In genomic region chr3:51941447-51941797, GRCh38 we compare ENCODE assay signal across 9 cellular contexts. TPM values are rescaled to one million over a fixed set of nuclear protein-coding genes. Genes with fewer than 3 reads are reported as not detected.
DNase-seq lines count a peak whose midpoint lies in the region; ATAC-seq, FAIRE-seq and TF ChIP-seq lines count a peak whose summit lies in the region.
"Had no signal": no experiment of that assay in that cellular context is flagged by ENCODE, and none has a peak within 500 bp of the region (broad histone marks: within the 10 kb centered on the region; RNA-seq: fewer than 3 reads in every experiment).

No MANE protein-coding gene starts in this region.

- BruUV-seq in GM12878 (replicated peaks; lab: Mats Ljungman, UMichigan), result no TSS peak

- POLR2A ChIA-PET in GM12878 (lab: Charles Lee), result interaction anchor here (0.5 to 3.0 kb wide), 7 partner anchors 21 to 284 kb away, joined by 3 to 24 read pairs (median 3); partner anchors contain the start of genes ABHD14A, ABHD14B, ACY1 and RPL29

- intact Hi-C loops in activated naive CD4-positive, alpha-beta T cell treated with anti-CD3 and anti-CD28 coated beads for 36 hours (cut with micrococcal nuclease), result loop anchor here (2.0 to 5.0 kb wide), 3 partner anchors 336 to 551 kb away; partner anchors contain the start of genes DCAF1, RBM15B and WDR82
- intact Hi-C loops in GM12878 (cut with micrococcal nuclease; ENCODE audit: unreplicated experiment) (no loop called here), upper lobe of right lung (cut with DNase I) (no loop called here)

- H3K27ac ChIP-seq in GM12878 (ENCODE audit: control insufficient read depth, insufficient read depth) (peak overlapping the region; percentile 65), upper lobe of right lung (peak overlapping the region; percentile 67)

- RAD21 ChIA-PET in GM12878 (lab: Charles Lee; ENCODE audit: unreplicated experiment), result interaction anchor here (0.6 to 4.2 kb wide), 19 partner anchors 12 to 1381 kb away, joined by 3 to 34 read pairs (median 3); partner anchors contain the start of genes ABHD14A, ABHD14B, ACY1 and DUSP7

- no peak for TF ChIP-seq POLR2A in GM12878 (IDR thresholded peaks at IDR 0.05; ENCODE audit: low read depth, low read length)

- H3K9me3 ChIP-seq in GM12878 (replicated peaks; ENCODE audit: control insufficient read depth, insufficient read depth, low read length), result no peaks in the 10 kb centered on the region
- H3K9me3 ChIP-seq in upper lobe of right lung, result no peaks in the 10 kb centered on the region

- no peaks in the 10 kb centered on the region for H4K20me1 ChIP-seq in GM12878 (ENCODE audit: control insufficient read depth, insufficient read depth)

- H3K9ac ChIP-seq in GM12878 (ENCODE audit: control insufficient read depth, insufficient read depth, low read length), result peak overlapping the region; percentile 82

- DNase-seq in activated naive CD4-positive, alpha-beta T cell treated with anti-CD3 and anti-CD28 coated beads for 36 hours, result no peak
- DNase-seq in activated naive CD4-positive, alpha-beta T cell treated with Interleukin-2 at 50 U/mL for 16 hours, result no peak
- no peak for DNase-seq in GM12878 (ENCODE audit: low read depth, low spot score)
- DNase-seq in memory B cell (ENCODE audit: low spot score in 2 of 2), result no peak
- DNase-seq in upper lobe of right lung, result no peak
- no peak for DNase-seq in middle frontal gyrus (ENCODE audit: extremely low spot score, low spot score)
- no peak for DNase-seq in KG1 (lab: John Stamatoyannopoulos, UW)
- no peak for DNase-seq in germinal center (ENCODE audit: low spot score)

- H3K27me3 ChIP-seq in GM12878 (replicated peaks in 1 of 2; ENCODE audit: control insufficient read depth in 2 of 2, insufficient read depth in 2 of 2, low read length in 1 of 2) (no peaks in the 10 kb centered on the region), upper lobe of right lung (no peaks in the 10 kb centered on the region)

- CTCF ChIA-PET in activated naive CD4-positive, alpha-beta T cell treated with anti-CD3 and anti-CD28 coated beads for 36 hours (lab: Charles Lee), result interaction anchor here (0.7 to 3.0 kb wide), 10 partner anchors 8 to 1547 kb away, joined by 3 to 27 read pairs (median 4); partner anchors contain the start of genes ABHD14B and ACY1
- CTCF ChIA-PET in GM12878 (lab: Yijun Ruan, JAX), result interaction anchor here (0.6 to 4.8 kb wide), 22 partner anchors 13 to 556 kb away, joined by 3 to 79 read pairs (median 4); partner anchors contain the start of genes ABHD14A, ABHD14B, ACY1 and DUSP7

- H3K4me2 ChIP-seq in GM12878 (ENCODE audit: control insufficient read depth, insufficient read depth), result peak overlapping the region; percentile 72

- no peak for FAIRE-seq in GM12878 (lab: Jason Lieb, UNC)

- peak overlapping the region; percentile 40; the same call in 1 of the 2 replicates for H2AFZ ChIP-seq in GM12878 (ENCODE audit: control insufficient read depth, low read depth, low read length)

- peak overlapping the region; percentile 96 for H3K4me3 ChIP-seq in GM12878
- peak overlapping the region; percentile 64 for H3K4me3 ChIP-seq in upper lobe of right lung

- H3K27ac Mint-ChIP-seq in activated naive CD4-positive, alpha-beta T cell treated with anti-CD3 and anti-CD28 coated beads for 36 hours, result peak overlapping the region; percentile 72
- peak overlapping the region; percentile 53 for H3K27ac Mint-ChIP-seq in memory B cell

- H3K36me3 Mint-ChIP-seq in activated naive CD4-positive, alpha-beta T cell treated with anti-CD3 and anti-CD28 coated beads for 36 hours (ENCODE audit: low read depth), result peaks cover 25% of the 10 kb centered on the region
- peaks cover 15% of the 10 kb centered on the region for H3K36me3 Mint-ChIP-seq in memory B cell

- H3K27me3 Mint-ChIP-seq in activated naive CD4-positive, alpha-beta T cell treated with anti-CD3 and anti-CD28 coated beads for 36 hours (ENCODE audit: low read depth), result no peaks in the 10 kb centered on the region
- no peaks in the 10 kb centered on the region for H3K27me3 Mint-ChIP-seq in memory B cell

- TF ChIP-seq CTCF in GM12878 (IDR thresholded peaks at IDR 0.05 in 2 of 3, conservative IDR thresholded peaks at IDR 0.05 in 1 of 3; ENCODE audit: control insufficient read depth in 2 of 3, extremely low read depth in 1 of 3, insufficient read depth in 1 of 3, low read depth in 3 of 3, low read length in 3 of 3) (no peak), upper lobe of right lung (IDR thresholded peaks at IDR 0.05) (no peak)

- SMC1A ChIA-PET in GM12878 (lab: Charles Lee; ENCODE audit: uncharacterized antibody, unreplicated experiment), result interaction anchor here (0.6 to 2.6 kb wide), 10 partner anchors 9 to 952 kb away, joined by 3 to 33 read pairs (median 4); partner anchors contain the start of genes ABHD14A, ABHD14B and RPL29

- H3K4me1 ChIP-seq in GM12878 (ENCODE audit: control insufficient read depth, insufficient read depth, low read length), result peaks cover 11% of the 10 kb centered on the region
- H3K4me1 ChIP-seq in upper lobe of right lung, result peaks cover 29% of the 10 kb centered on the region

- H3K9me3 Mint-ChIP-seq in activated naive CD4-positive, alpha-beta T cell treated with anti-CD3 and anti-CD28 coated beads for 36 hours, result no peaks in the 10 kb centered on the region
- no peaks in the 10 kb centered on the region for H3K9me3 Mint-ChIP-seq in memory B cell

- WGBS in GM12878 (ENCODE audit: insufficient coverage, insufficient replicate concordance, low lambda C conversion rate, missing lambda C conversion rate), result 2% methylated on average over 21 of the region's 21 CpGs

- H3K79me2 ChIP-seq in GM12878 (ENCODE audit: control insufficient read depth, insufficient read depth, low read length), result peaks cover 32% of the 10 kb centered on the region

- peaks cover 9 to 18% of the 10 kb centered on the region in 2 experiments; a peak in 3 of 4 replicates for H3K36me3 ChIP-seq in GM12878 (ENCODE audit: control insufficient read depth in 2 of 2, insufficient read depth in 2 of 2, low read length in 1 of 2)
- H3K36me3 ChIP-seq in upper lobe of right lung, result peaks cover 26% of the 10 kb centered on the region

- peak overlapping the region; percentile 88 for H3K4me3 Mint-ChIP-seq in activated naive CD4-positive, alpha-beta T cell treated with anti-CD3 and anti-CD28 coated beads for 36 hours
- peak overlapping the region; percentile 88 for H3K4me3 Mint-ChIP-seq in memory B cell

- ATAC-seq in GM12878 (no peak), memory B cell (ENCODE audit: low read depth) (no peak), upper lobe of right lung (no peak)

- peaks cover 33% of the 10 kb centered on the region for H3K4me1 Mint-ChIP-seq in activated naive CD4-positive, alpha-beta T cell treated with anti-CD3 and anti-CD28 coated beads for 36 hours (ENCODE audit: low read depth)
- H3K4me1 Mint-ChIP-seq in memory B cell, result peaks cover 11% of the 10 kb centered on the region

- no peak for TF ChIP-seq EP300 in GM12878 (IDR thresholded peaks at IDR 0.05; ENCODE audit: borderline replicate concordance in 1 of 2, control insufficient read depth in 1 of 2, low read depth in 2 of 2, low read length in 2 of 2)

- TF ChIP-seq RAD21 in GM12878 (IDR thresholded peaks at IDR 0.05; ENCODE audit: insufficient read depth, low read depth, low read length), result no peak

- in situ Hi-C loops in GM12878 (cut with MboI), result no loop called here

RNA-seq across cellular contexts. Expression of gene RRP9, which starts 0.3 kb away (rescaled TPM):
- total RNA-seq in activated naive CD4-positive, alpha-beta T cell treated with anti-CD3 and anti-CD28 coated beads for 36 hours, result 10 to 100 TPM; 24.6 to 25.0 TPM
- total RNA-seq in GM12878 (2013; cell fraction: nucleolus; rRNA removed), result 5.5 and 6.0 TPM in 2 replicates
- total RNA-seq in GM12878 (2014; rRNA removed) (43.1 and 53.2 TPM in 2 replicates), GM12878 (2014; rRNA removed; fragmentation: Illumina TruSeq; extraction: Trizol) (29.8 and 34.1 TPM in 2 replicates), GM12878 (2021) (55.2 and 56.0 TPM in 2 replicates), upper lobe of right lung (20.6 TPM)
- polyA plus RNA-seq in GM12878 (2011; ENCODE audit: low read depth), result 12.3 TPM
- polyA plus RNA-seq in GM12878 (2011; rRNA removed) (8.5 and 19.5 TPM in 2 replicates), GM12878 (2014; fragmentation: Illumina TruSeq; extraction: Trizol) (6.6 and 30.6 TPM in 2 replicates), GM12878 (2014; fragmentation: Nextera tagmentation; extraction: Ambion mirVana) (10 to 100 TPM in 1 of 2 experiments, 1 to 10 TPM in 1; 4.7 to 10.6 TPM), GM12878 (2014; rRNA removed) (49.3 and 54.3 TPM in 2 replicates), GM12878 (2016; fragmentation: Nextera tagmentation; extraction: Ambion mirVana) (10 to 100 TPM; 83.1 to 91.5 TPM)
- 33.7 and 42.1 TPM in 2 replicates for polyA plus RNA-seq in GM12878 (2011; cell fraction: cytosol; rRNA removed)
- 37.6 and 55.8 TPM in 2 replicates for polyA plus RNA-seq in GM12878 (2011; cell fraction: nucleus; rRNA removed)
- polyA plus RNA-seq in GM12878 (2012), result 20.1 and 23.0 TPM in 2 replicates
- 17.0 and 28.4 TPM in 2 replicates for polyA minus RNA-seq in GM12878 (2011; rRNA and poly(A)+ RNA removed)
- 12.2 and 13.9 TPM in 2 replicates for polyA minus RNA-seq in GM12878 (2011; cell fraction: cytosol; rRNA and poly(A)+ RNA removed)
- polyA minus RNA-seq in GM12878 (2011; cell fraction: nucleus; rRNA and poly(A)+ RNA removed), result 3.9 and 7.7 TPM in 2 replicates

RNA-seq across cellular contexts. Expression of gene PARP3, which starts 0.7 kb away (rescaled TPM):
- 10 to 100 TPM in 1 of 2 experiments, 1 to 10 TPM in 1; 10.0 to 11.1 TPM for total RNA-seq in activated naive CD4-positive, alpha-beta T cell treated with anti-CD3 and anti-CD28 coated beads for 36 hours
- total RNA-seq in GM12878 (2013; cell fraction: nucleolus; rRNA removed), result 32.7 and 38.5 TPM in 2 replicates
- total RNA-seq in GM12878 (2014; rRNA removed) (23.7 and 25.1 TPM in 2 replicates), GM12878 (2014; rRNA removed; fragmentation: Illumina TruSeq; extraction: Trizol) (13.6 and 16.0 TPM in 2 replicates), GM12878 (2021) (19.9 and 28.0 TPM in 2 replicates), upper lobe of right lung (20.9 TPM)
- polyA plus RNA-seq in GM12878 (2011; ENCODE audit: low read depth), result 11.2 TPM
- polyA plus RNA-seq in GM12878 (2011; rRNA removed) (12.9 and 20.5 TPM in 2 replicates), GM12878 (2014; fragmentation: Illumina TruSeq; extraction: Trizol) (7.8 and 20.0 TPM in 2 replicates), GM12878 (2014; fragmentation: Nextera tagmentation; extraction: Ambion mirVana) (1 to 10 TPM; 2.1 to 2.2 TPM), GM12878 (2014; rRNA removed) (31.2 and 35.5 TPM in 2 replicates), GM12878 (2016; fragmentation: Nextera tagmentation; extraction: Ambion mirVana) (10 to 100 TPM; 17.8 to 19.0 TPM)
- 22.3 and 29.9 TPM in 2 replicates for polyA plus RNA-seq in GM12878 (2011; cell fraction: cytosol; rRNA removed)
- 185 and 199 TPM in 2 replicates for polyA plus RNA-seq in GM12878 (2011; cell fraction: nucleus; rRNA removed)
- polyA plus RNA-seq in GM12878 (2012), result 22.7 and 23.8 TPM in 2 replicates
- polyA minus RNA-seq in GM12878 (2011; rRNA and poly(A)+ RNA removed), result 7.3 and 13.4 TPM in 2 replicates
- 6.7 and 8.5 TPM in 2 replicates for polyA minus RNA-seq in GM12878 (2011; cell fraction: cytosol; rRNA and poly(A)+ RNA removed)
- polyA minus RNA-seq in GM12878 (2011; cell fraction: nucleus; rRNA and poly(A)+ RNA removed), result 19.3 and 29.7 TPM in 2 replicates

RNA-seq across cellular contexts. Expression of gene GPR62, which starts 13.8 kb away (rescaled TPM):
- total RNA-seq in activated naive CD4-positive, alpha-beta T cell treated with anti-CD3 and anti-CD28 coated beads for 36 hours, result not detected
- total RNA-seq in GM12878 (2013; cell fraction: nucleolus; rRNA removed), result not detected in 2 replicates
- total RNA-seq in GM12878 (2014; rRNA removed), result not detected in 2 replicates
- not detected in 2 replicates for total RNA-seq in GM12878 (2014; rRNA removed; fragmentation: Illumina TruSeq; extraction: Trizol)
- not detected in 2 replicates for total RNA-seq in GM12878 (2021)
- not detected for polyA plus RNA-seq in GM12878 (2011; ENCODE audit: low read depth)
- not detected in 2 replicates for polyA plus RNA-seq in GM12878 (2011; rRNA removed)
- polyA plus RNA-seq in GM12878 (2011; cell fraction: cytosol; rRNA removed), result not detected in 2 replicates
- polyA plus RNA-seq in GM12878 (2011; cell fraction: nucleus; rRNA removed), result 0.07 TPM in 1 of 2 replicates, not detected in the other
- 0.06 and 0.07 TPM in 2 replicates for polyA plus RNA-seq in GM12878 (2012)
- polyA plus RNA-seq in GM12878 (2014; fragmentation: Illumina TruSeq; extraction: Trizol), result not detected in 2 replicates
- not detected for polyA plus RNA-seq in GM12878 (2014; fragmentation: Nextera tagmentation; extraction: Ambion mirVana)
- polyA plus RNA-seq in GM12878 (2014; rRNA removed), result not detected in 2 replicates
- polyA plus RNA-seq in GM12878 (2016; fragmentation: Nextera tagmentation; extraction: Ambion mirVana), result not detected
- polyA minus RNA-seq in GM12878 (2011; rRNA and poly(A)+ RNA removed), result not detected in 2 replicates
- not detected in 2 replicates for polyA minus RNA-seq in GM12878 (2011; cell fraction: cytosol; rRNA and poly(A)+ RNA removed)
- 0.19 TPM in 1 of 2 replicates, not detected in the other for polyA minus RNA-seq in GM12878 (2011; cell fraction: nucleus; rRNA and poly(A)+ RNA removed)
- total RNA-seq in upper lobe of right lung, result not detected
- total RNA-seq: LHCN-M2 had no signal

RNA-seq across cellular contexts. Expression of gene PCBP4, which starts 25.8 kb away (rescaled TPM):
- total RNA-seq in activated naive CD4-positive, alpha-beta T cell treated with anti-CD3 and anti-CD28 coated beads for 36 hours, result 1 to 10 TPM; 8.9 to 9.1 TPM
- total RNA-seq in GM12878 (2013; cell fraction: nucleolus; rRNA removed), result 7.2 and 8.2 TPM in 2 replicates
- total RNA-seq in GM12878 (2014; rRNA removed) (10.7 and 11.5 TPM in 2 replicates), GM12878 (2014; rRNA removed; fragmentation: Illumina TruSeq; extraction: Trizol) (4.2 and 4.7 TPM in 2 replicates), GM12878 (2021) (13.3 and 14.5 TPM in 2 replicates), upper lobe of right lung (37.1 TPM)
- polyA plus RNA-seq in GM12878 (2011; ENCODE audit: low read depth), result 4.1 TPM
- polyA plus RNA-seq in GM12878 (2011; rRNA removed) (2.7 and 4.2 TPM in 2 replicates), GM12878 (2014; fragmentation: Illumina TruSeq; extraction: Trizol) (1.9 and 4.7 TPM in 2 replicates), GM12878 (2014; fragmentation: Nextera tagmentation; extraction: Ambion mirVana) (under 1 TPM; 0.05 to 0.24 TPM), GM12878 (2014; rRNA removed) (13.4 and 15.3 TPM in 2 replicates), GM12878 (2016; fragmentation: Nextera tagmentation; extraction: Ambion mirVana) (1 to 10 TPM; 3.6 to 4.0 TPM)
- 6.2 and 6.8 TPM in 2 replicates for polyA plus RNA-seq in GM12878 (2011; cell fraction: cytosol; rRNA removed)
- 21.4 and 24.7 TPM in 2 replicates for polyA plus RNA-seq in GM12878 (2011; cell fraction: nucleus; rRNA removed)
- polyA plus RNA-seq in GM12878 (2012), result 6.4 and 9.0 TPM in 2 replicates
- 1.4 and 4.2 TPM in 2 replicates for polyA minus RNA-seq in GM12878 (2011; rRNA and poly(A)+ RNA removed)
- polyA minus RNA-seq in GM12878 (2011; cell fraction: cytosol; rRNA and poly(A)+ RNA removed), result 0.94 and 3.1 TPM in 2 replicates
- polyA minus RNA-seq in GM12878 (2011; cell fraction: nucleus; rRNA and poly(A)+ RNA removed), result 2.2 and 2.5 TPM in 2 replicates

RNA-seq across cellular contexts. Expression of gene ABHD14B, which starts 32.4 kb away (rescaled TPM):
- total RNA-seq in activated naive CD4-positive, alpha-beta T cell treated with anti-CD3 and anti-CD28 coated beads for 36 hours, result 10 to 100 TPM; 81.8 to 85.8 TPM
- 29.6 and 35.3 TPM in 2 replicates for total RNA-seq in GM12878 (2013; cell fraction: nucleolus; rRNA removed)
- 59.9 and 62.4 TPM in 2 replicates for total RNA-seq in GM12878 (2014; rRNA removed)
- 28.9 and 30.5 TPM in 2 replicates for total RNA-seq in GM12878 (2014; rRNA removed; fragmentation: Illumina TruSeq; extraction: Trizol)
- total RNA-seq in GM12878 (2021), result 58.3 and 58.8 TPM in 2 replicates
- 35.7 TPM for polyA plus RNA-seq in GM12878 (2011; ENCODE audit: low read depth)
- polyA plus RNA-seq in GM12878 (2011; rRNA removed), result 45.4 and 76.5 TPM in 2 replicates
- polyA plus RNA-seq in GM12878 (2011; cell fraction: cytosol; rRNA removed), result 80.0 and 92.8 TPM in 2 replicates
- 39.8 and 51.9 TPM in 2 replicates for polyA plus RNA-seq in GM12878 (2011; cell fraction: nucleus; rRNA removed)
- 54.6 and 64.2 TPM in 2 replicates for polyA plus RNA-seq in GM12878 (2012)
- polyA plus RNA-seq in GM12878 (2014; fragmentation: Illumina TruSeq; extraction: Trizol), result 35.9 and 51.1 TPM in 2 replicates
- 10 to 100 TPM in 1 of 2 experiments, 1 to 10 TPM in 1; 7.8 to 14.2 TPM for polyA plus RNA-seq in GM12878 (2014; fragmentation: Nextera tagmentation; extraction: Ambion mirVana)
- 73.0 and 80.4 TPM in 2 replicates for polyA plus RNA-seq in GM12878 (2014; rRNA removed)
- 10 to 100 TPM; 47.2 to 50.9 TPM for polyA plus RNA-seq in GM12878 (2016; fragmentation: Nextera tagmentation; extraction: Ambion mirVana)
- polyA minus RNA-seq in GM12878 (2011; rRNA and poly(A)+ RNA removed), result 53.4 and 78.7 TPM in 2 replicates
- polyA minus RNA-seq in GM12878 (2011; cell fraction: cytosol; rRNA and poly(A)+ RNA removed), result 18.1 and 25.1 TPM in 2 replicates
- 12.8 and 21.3 TPM in 2 replicates for polyA minus RNA-seq in GM12878 (2011; cell fraction: nucleus; rRNA and poly(A)+ RNA removed)
- total RNA-seq in upper lobe of right lung, result 55.9 TPM
